Comparison of ENCODE assay signal across 1 cellular context in the genomic region with DNA sequence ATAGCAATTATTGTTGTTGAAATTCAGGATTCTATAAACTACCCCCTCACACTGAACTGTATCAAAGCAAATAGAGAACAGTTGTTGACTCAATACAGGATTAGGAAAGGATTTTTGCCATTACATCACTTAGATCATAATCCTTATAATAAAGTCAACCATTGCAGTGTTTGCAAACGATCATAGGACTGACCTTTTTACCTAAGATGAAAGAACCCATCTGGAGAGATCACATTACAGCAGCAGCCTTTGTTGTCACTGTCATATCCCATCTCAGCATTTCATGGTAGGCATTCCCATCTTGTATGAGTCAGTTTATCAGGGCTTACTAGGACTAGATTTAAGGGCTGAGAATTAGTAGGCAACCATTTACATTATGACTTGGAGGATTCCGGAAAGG.
TF ChIP-seq lines count a peak whose summit lies in the region.

No MANE protein-coding gene starts in this region.

TF ChIP-seq in HepG2, 621 proteins besides CTCF, POLR2A, EP300 and RAD21 (continued from another document and continues in another):
- TF ChIP-seq, protein P1, sequence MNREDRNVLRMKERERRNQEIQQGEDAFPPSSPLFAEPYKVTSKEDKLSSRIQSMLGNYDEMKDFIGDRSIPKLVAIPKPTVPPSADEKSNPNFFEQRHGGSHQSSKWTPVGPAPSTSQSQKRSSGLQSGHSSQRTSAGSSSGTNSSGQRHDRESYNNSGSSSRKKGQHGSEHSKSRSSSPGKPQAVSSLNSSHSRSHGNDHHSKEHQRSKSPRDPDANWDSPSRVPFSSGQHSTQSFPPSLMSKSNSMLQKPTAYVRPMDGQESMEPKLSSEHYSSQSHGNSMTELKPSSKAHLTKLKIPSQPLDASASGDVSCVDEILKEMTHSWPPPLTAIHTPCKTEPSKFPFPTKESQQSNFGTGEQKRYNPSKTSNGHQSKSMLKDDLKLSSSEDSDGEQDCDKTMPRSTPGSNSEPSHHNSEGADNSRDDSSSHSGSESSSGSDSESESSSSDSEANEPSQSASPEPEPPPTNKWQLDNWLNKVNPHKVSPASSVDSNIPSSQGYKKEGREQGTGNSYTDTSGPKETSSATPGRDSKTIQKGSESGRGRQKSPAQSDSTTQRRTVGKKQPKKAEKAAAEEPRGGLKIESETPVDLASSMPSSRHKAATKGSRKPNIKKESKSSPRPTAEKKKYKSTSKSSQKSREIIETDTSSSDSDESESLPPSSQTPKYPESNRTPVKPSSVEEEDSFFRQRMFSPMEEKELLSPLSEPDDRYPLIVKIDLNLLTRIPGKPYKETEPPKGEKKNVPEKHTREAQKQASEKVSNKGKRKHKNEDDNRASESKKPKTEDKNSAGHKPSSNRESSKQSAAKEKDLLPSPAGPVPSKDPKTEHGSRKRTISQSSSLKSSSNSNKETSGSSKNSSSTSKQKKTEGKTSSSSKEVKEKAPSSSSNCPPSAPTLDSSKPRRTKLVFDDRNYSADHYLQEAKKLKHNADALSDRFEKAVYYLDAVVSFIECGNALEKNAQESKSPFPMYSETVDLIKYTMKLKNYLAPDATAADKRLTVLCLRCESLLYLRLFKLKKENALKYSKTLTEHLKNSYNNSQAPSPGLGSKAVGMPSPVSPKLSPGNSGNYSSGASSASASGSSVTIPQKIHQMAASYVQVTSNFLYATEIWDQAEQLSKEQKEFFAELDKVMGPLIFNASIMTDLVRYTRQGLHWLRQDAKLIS (CRISPR knock-in tag; IDR thresholded peaks at IDR 0.05), result no peak
- TF ChIP-seq ZFYVE20 (CRISPR knock-in tag; IDR thresholded peaks at IDR 0.05; ENCODE audit: borderline replicate concordance, low read depth) (no peak), MBD4 (IDR thresholded peaks at IDR 0.05; ENCODE audit: borderline replicate concordance, low read length) (no peak; the same call in 1 of the 2 replicates), NCOA5 (CRISPR knock-in tag; IDR thresholded peaks at IDR 0.05) (no peak), ZBTB42 (CRISPR knock-in tag; IDR thresholded peaks at IDR 0.05) (no peak), ZNF292 (CRISPR knock-in tag; IDR thresholded peaks at IDR 0.05; ENCODE audit: borderline replicate concordance, low read depth) (peak; percentile 90; the same call in 1 of the 2 replicates), SNRNP70 (IDR thresholded peaks at IDR 0.05; ENCODE audit: low read depth, low read length) (no peak), MTF1 (CRISPR knock-in tag; IDR thresholded peaks at IDR 0.05) (no peak), NFKB2 (CRISPR knock-in tag; IDR thresholded peaks at IDR 0.05; ENCODE audit: borderline replicate concordance) (no peak), HIVEP1 (CRISPR knock-in tag; IDR thresholded peaks at IDR 0.05) (no peak), ZMYM3 (CRISPR knock-in tag; IDR thresholded peaks at IDR 0.05) (no peak), ZNF335 (CRISPR knock-in tag; IDR thresholded peaks at IDR 0.05) (no peak), TAF1 (CRISPR knock-in tag; IDR thresholded peaks at IDR 0.05) (no peak), ZNF333 (CRISPR knock-in tag; IDR thresholded peaks at IDR 0.05; ENCODE audit: borderline replicate concordance) (no peak), ZNF83 (CRISPR knock-in tag; IDR thresholded peaks at IDR 0.05; ENCODE audit: borderline replicate concordance) (no peak), NFRKB (IDR thresholded peaks at IDR 0.05) (no peak), ZNF224 (CRISPR knock-in tag; IDR thresholded peaks at IDR 0.05) (no peak), ZNF451 (CRISPR knock-in tag; IDR thresholded peaks at IDR 0.05) (no peak), ZNF337 (CRISPR knock-in tag; IDR thresholded peaks at IDR 0.05; ENCODE audit: borderline replicate concordance, low read depth) (no peak), ZSCAN21 (CRISPR knock-in tag; IDR thresholded peaks at IDR 0.05; ENCODE audit: borderline replicate concordance) (no peak), ZBTB20 (CRISPR knock-in tag; IDR thresholded peaks at IDR 0.05; ENCODE audit: borderline replicate concordance, low read depth) (peak; percentile 70; the same call in 1 of the 2 replicates), PRPF4 (IDR thresholded peaks at IDR 0.05; ENCODE audit: low read depth, low read length, poor library complexity, severe bottlenecking) (no peak), ZNF670 (CRISPR knock-in tag; IDR thresholded peaks at IDR 0.05; ENCODE audit: borderline replicate concordance) (no peak), ZFP36L1 (CRISPR knock-in tag; IDR thresholded peaks at IDR 0.05) (no peak), ZBTB3 (CRISPR knock-in tag; IDR thresholded peaks at IDR 0.05; ENCODE audit: borderline replicate concordance, low read depth) (no peak), RBM22 (optimal IDR thresholded peaks at IDR 0.05; ENCODE audit: low read length) (no peak), ZNF780A (CRISPR knock-in tag; IDR thresholded peaks at IDR 0.05) (no peak), ZNF563 (CRISPR knock-in tag; IDR thresholded peaks at IDR 0.05) (no peak), TSC22D2 (CRISPR knock-in tag; IDR thresholded peaks at IDR 0.05; ENCODE audit: borderline replicate concordance) (no peak)
- TF ChIP-seq, protein P2, sequence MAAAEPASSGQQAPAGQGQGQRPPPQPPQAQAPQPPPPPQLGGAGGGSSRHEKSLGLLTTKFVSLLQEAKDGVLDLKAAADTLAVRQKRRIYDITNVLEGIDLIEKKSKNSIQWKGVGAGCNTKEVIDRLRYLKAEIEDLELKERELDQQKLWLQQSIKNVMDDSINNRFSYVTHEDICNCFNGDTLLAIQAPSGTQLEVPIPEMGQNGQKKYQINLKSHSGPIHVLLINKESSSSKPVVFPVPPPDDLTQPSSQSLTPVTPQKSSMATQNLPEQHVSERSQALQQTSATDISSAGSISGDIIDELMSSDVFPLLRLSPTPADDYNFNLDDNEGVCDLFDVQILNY (CRISPR knock-in tag; conservative IDR thresholded peaks at IDR 0.05), result no peak
- TF ChIP-seq, protein P3, sequence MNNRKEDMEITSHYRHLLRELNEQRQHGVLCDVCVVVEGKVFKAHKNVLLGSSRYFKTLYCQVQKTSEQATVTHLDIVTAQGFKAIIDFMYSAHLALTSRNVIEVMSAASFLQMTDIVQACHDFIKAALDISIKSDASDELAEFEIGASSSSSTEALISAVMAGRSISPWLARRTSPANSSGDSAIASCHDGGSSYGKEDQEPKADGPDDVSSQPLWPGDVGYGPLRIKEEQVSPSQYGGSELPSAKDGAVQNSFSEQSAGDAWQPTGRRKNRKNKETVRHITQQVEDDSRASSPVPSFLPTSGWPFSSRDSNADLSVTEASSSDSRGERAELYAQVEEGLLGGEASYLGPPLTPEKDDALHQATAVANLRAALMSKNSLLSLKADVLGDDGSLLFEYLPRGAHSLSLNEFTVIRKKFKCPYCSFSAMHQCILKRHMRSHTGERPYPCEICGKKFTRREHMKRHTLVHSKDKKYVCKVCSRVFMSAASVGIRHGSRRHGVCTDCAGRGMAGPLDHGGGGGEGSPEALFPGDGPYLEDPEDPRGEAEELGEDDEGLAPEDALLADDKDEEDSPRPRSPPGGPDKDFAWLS (CRISPR knock-in tag; IDR thresholded peaks at IDR 0.05; ENCODE audit: borderline replicate concordance), result no peak
- TF ChIP-seq, protein P4, sequence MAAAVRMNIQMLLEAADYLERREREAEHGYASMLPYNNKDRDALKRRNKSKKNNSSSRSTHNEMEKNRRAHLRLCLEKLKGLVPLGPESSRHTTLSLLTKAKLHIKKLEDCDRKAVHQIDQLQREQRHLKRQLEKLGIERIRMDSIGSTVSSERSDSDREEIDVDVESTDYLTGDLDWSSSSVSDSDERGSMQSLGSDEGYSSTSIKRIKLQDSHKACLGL (CRISPR knock-in tag; IDR thresholded peaks at IDR 0.05), result no peak
- TF ChIP-seq, protein P5, sequence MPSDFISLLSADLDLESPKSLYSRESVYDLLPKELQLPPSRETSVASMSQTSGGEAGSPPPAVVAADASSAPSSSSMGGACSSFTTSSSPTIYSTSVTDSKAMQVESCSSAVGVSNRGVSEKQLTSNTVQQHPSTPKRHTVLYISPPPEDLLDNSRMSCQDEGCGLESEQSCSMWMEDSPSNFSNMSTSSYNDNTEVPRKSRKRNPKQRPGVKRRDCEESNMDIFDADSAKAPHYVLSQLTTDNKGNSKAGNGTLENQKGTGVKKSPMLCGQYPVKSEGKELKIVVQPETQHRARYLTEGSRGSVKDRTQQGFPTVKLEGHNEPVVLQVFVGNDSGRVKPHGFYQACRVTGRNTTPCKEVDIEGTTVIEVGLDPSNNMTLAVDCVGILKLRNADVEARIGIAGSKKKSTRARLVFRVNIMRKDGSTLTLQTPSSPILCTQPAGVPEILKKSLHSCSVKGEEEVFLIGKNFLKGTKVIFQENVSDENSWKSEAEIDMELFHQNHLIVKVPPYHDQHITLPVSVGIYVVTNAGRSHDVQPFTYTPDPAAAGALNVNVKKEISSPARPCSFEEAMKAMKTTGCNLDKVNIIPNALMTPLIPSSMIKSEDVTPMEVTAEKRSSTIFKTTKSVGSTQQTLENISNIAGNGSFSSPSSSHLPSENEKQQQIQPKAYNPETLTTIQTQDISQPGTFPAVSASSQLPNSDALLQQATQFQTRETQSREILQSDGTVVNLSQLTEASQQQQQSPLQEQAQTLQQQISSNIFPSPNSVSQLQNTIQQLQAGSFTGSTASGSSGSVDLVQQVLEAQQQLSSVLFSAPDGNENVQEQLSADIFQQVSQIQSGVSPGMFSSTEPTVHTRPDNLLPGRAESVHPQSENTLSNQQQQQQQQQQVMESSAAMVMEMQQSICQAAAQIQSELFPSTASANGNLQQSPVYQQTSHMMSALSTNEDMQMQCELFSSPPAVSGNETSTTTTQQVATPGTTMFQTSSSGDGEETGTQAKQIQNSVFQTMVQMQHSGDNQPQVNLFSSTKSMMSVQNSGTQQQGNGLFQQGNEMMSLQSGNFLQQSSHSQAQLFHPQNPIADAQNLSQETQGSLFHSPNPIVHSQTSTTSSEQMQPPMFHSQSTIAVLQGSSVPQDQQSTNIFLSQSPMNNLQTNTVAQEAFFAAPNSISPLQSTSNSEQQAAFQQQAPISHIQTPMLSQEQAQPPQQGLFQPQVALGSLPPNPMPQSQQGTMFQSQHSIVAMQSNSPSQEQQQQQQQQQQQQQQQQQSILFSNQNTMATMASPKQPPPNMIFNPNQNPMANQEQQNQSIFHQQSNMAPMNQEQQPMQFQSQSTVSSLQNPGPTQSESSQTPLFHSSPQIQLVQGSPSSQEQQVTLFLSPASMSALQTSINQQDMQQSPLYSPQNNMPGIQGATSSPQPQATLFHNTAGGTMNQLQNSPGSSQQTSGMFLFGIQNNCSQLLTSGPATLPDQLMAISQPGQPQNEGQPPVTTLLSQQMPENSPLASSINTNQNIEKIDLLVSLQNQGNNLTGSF (CRISPR knock-in tag; IDR thresholded peaks at IDR 0.05), result no peak
- TF ChIP-seq, protein P6, sequence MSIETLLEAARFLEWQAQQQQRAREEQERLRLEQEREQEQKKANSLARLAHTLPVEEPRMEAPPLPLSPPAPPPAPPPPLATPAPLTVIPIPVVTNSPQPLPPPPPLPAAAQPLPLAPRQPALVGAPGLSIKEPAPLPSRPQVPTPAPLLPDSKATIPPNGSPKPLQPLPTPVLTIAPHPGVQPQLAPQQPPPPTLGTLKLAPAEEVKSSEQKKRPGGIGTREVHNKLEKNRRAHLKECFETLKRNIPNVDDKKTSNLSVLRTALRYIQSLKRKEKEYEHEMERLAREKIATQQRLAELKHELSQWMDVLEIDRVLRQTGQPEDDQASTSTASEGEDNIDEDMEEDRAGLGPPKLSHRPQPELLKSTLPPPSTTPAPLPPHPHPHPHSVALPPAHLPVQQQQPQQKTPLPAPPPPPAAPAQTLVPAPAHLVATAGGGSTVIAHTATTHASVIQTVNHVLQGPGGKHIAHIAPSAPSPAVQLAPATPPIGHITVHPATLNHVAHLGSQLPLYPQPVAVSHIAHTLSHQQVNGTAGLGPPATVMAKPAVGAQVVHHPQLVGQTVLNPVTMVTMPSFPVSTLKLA (IDR thresholded peaks at IDR 0.05), result no peak
- TF ChIP-seq, protein P7, sequence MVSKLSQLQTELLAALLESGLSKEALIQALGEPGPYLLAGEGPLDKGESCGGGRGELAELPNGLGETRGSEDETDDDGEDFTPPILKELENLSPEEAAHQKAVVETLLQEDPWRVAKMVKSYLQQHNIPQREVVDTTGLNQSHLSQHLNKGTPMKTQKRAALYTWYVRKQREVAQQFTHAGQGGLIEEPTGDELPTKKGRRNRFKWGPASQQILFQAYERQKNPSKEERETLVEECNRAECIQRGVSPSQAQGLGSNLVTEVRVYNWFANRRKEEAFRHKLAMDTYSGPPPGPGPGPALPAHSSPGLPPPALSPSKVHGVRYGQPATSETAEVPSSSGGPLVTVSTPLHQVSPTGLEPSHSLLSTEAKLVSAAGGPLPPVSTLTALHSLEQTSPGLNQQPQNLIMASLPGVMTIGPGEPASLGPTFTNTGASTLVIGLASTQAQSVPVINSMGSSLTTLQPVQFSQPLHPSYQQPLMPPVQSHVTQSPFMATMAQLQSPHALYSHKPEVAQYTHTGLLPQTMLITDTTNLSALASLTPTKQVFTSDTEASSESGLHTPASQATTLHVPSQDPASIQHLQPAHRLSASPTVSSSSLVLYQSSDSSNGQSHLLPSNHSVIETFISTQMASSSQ (IDR thresholded peaks at IDR 0.05; ENCODE audit: low read depth), result peak; percentile 69
- TF ChIP-seq, protein P7 (CRISPR knock-in tag; IDR thresholded peaks at IDR 0.05; ENCODE audit: borderline replicate concordance), result peak; percentile 82; the same call in 1 of the 2 replicates
- TF ChIP-seq, protein P8, sequence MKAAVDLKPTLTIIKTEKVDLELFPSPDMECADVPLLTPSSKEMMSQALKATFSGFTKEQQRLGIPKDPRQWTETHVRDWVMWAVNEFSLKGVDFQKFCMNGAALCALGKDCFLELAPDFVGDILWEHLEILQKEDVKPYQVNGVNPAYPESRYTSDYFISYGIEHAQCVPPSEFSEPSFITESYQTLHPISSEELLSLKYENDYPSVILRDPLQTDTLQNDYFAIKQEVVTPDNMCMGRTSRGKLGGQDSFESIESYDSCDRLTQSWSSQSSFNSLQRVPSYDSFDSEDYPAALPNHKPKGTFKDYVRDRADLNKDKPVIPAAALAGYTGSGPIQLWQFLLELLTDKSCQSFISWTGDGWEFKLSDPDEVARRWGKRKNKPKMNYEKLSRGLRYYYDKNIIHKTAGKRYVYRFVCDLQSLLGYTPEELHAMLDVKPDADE (CRISPR knock-in tag; IDR thresholded peaks at IDR 0.05), result no peak
- TF ChIP-seq, protein P9, sequence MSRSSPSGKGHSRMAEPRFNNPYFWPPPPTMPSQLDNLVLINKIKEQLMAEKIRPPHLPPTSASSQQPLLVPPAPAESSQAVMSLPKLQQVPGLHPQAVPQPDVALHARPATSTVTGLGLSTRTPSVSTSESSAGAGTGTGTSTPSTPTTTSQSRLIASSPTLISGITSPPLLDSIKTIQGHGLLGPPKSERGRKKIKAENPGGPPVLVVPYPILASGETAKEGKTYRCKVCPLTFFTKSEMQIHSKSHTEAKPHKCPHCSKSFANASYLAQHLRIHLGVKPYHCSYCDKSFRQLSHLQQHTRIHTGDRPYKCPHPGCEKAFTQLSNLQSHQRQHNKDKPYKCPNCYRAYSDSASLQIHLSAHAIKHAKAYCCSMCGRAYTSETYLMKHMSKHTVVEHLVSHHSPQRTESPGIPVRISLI (CRISPR knock-in tag; IDR thresholded peaks at IDR 0.05; ENCODE audit: borderline replicate concordance), result no peak
